Comparison of ENCODE assay signal across 1 cellular context in genomic region chr3:186993940-186994670, GRCh38.
TF ChIP-seq lines count a peak whose summit lies in the region.

No MANE protein-coding gene starts in this region.

TF ChIP-seq in K562, 482 proteins besides CTCF, POLR2A, EP300 and RAD21 (continued from another document):
- no peak for TF ChIP-seq CHAMP1 (IDR thresholded peaks at IDR 0.05)
- peak; percentile 85 for TF ChIP-seq MAFG (tag; conservative IDR thresholded peaks at IDR 0.05)
